ENCODE assay signal across 33 cellular contexts in the genomic region with DNA sequence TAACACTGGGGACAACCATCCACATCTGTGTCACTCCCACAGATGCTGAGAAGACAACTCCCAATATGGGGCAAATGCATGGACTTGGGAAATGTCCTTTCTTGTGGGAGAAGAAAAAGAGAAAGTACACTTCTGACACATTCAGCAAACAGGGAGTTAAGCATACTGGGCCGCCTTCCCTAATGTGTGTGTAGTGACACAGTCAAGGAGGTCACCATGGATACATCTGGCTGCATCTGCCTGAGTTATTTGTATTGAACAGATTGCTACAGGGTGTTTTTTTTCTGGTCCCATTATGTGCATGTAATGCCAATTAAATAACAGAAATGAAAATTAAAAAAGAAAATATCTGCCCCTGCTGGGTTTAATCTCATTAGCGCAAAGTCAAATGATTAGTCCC.
"Had no signal": no experiment of that assay in that cellular context is flagged by ENCODE, and none has a peak within 500 bp of the region (broad histone marks: within the 10 kb centered on the region; RNA-seq: fewer than 3 reads in every experiment).

No MANE protein-coding gene starts in this region.

- H3K9me3 ChIP-seq: adrenal gland, body of pancreas, breast epithelium, MG63, Peyer's patch, SK-N-SH had no signal

- H3K4me1 ChIP-seq: adrenal gland, body of pancreas, breast epithelium, Peyer's patch, SJSA1 had no signal

- H3K36me3 ChIP-seq: adrenal gland, breast epithelium, MG63, Peyer's patch, SJSA1 had no signal

- DNase-seq: activated B cell treated with CpG ODN at 0.5 μM for 24 hours; activated CD4-positive, alpha-beta memory T cell treated with anti-CD3 and anti-CD28 coated beads for 36 hours; activated CD4-positive, alpha-beta T cell treated with anti-CD3 and anti-CD28 coated beads for 4 hours; activated CD4-positive, alpha-beta T cell treated with anti-CD3 and anti-CD28 coated beads, Interleukin-2, amount 50 U/mL, for 1 hour; activated CD4-positive, CD25-positive, alpha-beta regulatory T cell treated with anti-CD3 and anti-CD28 coated beads, Interleukin-2, amount 50 U/mL, for 72 hours; activated CD8-positive, alpha-beta memory T cell treated with anti-CD3 and anti-CD28 coated beads, Interleukin-2, amount 50 U/mL, for 4 hours; activated gamma-delta T cell treated with Interleukin-2 at 50 U/mL for 16 hours; activated naive CD4-positive, alpha-beta T cell treated with anti-CD3 and anti-CD28 coated beads for 36 hours; activated T-cell treated with anti-CD3 and anti-CD28 coated beads for 4 hours; activated T-cell treated with anti-CD3 and anti-CD28 coated beads, Interleukin-2, amount 50 U/mL, for 4 hours; body of pancreas; KG1; MG63; NCI-H1048; NCI-H1105 treated with DMSO at 0.1 percent for 48 hours; NCI-H1436; NCI-H187; NCI-H2029 treated with DMSO at 0.1 percent for 48 hours; NCI-H2107; NCI-H510A; NCI-H526 treated with DMSO at 0.1 percent for 48 hours; NK-92 treated with Interleukin-12 subunit alpha and Interleukin-12 subunit beta, amount 100 ng/mL, for 24 hours; PC-3; Peyer's patch; SHP77 treated with DMSO at 0.1 percent for 48 hours; SK-N-SH; T-cell; T-helper 2 cell; T-helper 9 cell had no signal

- H3K4me3 ChIP-seq: adrenal gland, body of pancreas, breast epithelium, MG63, Peyer's patch, SJSA1 had no signal

- H3K27me3 ChIP-seq: adrenal gland, body of pancreas, breast epithelium, MG63, Peyer's patch, SJSA1 had no signal

- H3K27ac ChIP-seq: adrenal gland, body of pancreas, breast epithelium, Peyer's patch, SJSA1, VCaP had no signal
